1 cellular context compared by ENCODE assay signal in genomic region chr4:1293531-1293941, GRCh38.
TF ChIP-seq lines count a peak whose summit lies in the region.

No MANE protein-coding gene starts in this region.

TF ChIP-seq in GM23338, 12 proteins besides CTCF, POLR2A, EP300 and RAD21 (continued from another document):
- TF ChIP-seq EZH2 (IDR thresholded peaks at IDR 0.05; ENCODE audit: low read depth, unreplicated experiment), result no peak
- TF ChIP-seq NANOG (IDR thresholded peaks at IDR 0.05; ENCODE audit: borderline replicate concordance), result no peak
- TF ChIP-seq, protein P1, sequence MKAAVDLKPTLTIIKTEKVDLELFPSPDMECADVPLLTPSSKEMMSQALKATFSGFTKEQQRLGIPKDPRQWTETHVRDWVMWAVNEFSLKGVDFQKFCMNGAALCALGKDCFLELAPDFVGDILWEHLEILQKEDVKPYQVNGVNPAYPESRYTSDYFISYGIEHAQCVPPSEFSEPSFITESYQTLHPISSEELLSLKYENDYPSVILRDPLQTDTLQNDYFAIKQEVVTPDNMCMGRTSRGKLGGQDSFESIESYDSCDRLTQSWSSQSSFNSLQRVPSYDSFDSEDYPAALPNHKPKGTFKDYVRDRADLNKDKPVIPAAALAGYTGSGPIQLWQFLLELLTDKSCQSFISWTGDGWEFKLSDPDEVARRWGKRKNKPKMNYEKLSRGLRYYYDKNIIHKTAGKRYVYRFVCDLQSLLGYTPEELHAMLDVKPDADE (IDR thresholded peaks at IDR 0.05), result no peak
- no peak for TF ChIP-seq POLR2AphosphoS5 (IDR thresholded peaks at IDR 0.05; ENCODE audit: low read depth)
- no peak for TF ChIP-seq ZNF331 (CRISPR knock-in tag; IDR thresholded peaks at IDR 0.05; ENCODE audit: low read depth)
- no peak for TF ChIP-seq JUNB (IDR thresholded peaks at IDR 0.05; ENCODE audit: unreplicated experiment)
- TF ChIP-seq, protein P2, sequence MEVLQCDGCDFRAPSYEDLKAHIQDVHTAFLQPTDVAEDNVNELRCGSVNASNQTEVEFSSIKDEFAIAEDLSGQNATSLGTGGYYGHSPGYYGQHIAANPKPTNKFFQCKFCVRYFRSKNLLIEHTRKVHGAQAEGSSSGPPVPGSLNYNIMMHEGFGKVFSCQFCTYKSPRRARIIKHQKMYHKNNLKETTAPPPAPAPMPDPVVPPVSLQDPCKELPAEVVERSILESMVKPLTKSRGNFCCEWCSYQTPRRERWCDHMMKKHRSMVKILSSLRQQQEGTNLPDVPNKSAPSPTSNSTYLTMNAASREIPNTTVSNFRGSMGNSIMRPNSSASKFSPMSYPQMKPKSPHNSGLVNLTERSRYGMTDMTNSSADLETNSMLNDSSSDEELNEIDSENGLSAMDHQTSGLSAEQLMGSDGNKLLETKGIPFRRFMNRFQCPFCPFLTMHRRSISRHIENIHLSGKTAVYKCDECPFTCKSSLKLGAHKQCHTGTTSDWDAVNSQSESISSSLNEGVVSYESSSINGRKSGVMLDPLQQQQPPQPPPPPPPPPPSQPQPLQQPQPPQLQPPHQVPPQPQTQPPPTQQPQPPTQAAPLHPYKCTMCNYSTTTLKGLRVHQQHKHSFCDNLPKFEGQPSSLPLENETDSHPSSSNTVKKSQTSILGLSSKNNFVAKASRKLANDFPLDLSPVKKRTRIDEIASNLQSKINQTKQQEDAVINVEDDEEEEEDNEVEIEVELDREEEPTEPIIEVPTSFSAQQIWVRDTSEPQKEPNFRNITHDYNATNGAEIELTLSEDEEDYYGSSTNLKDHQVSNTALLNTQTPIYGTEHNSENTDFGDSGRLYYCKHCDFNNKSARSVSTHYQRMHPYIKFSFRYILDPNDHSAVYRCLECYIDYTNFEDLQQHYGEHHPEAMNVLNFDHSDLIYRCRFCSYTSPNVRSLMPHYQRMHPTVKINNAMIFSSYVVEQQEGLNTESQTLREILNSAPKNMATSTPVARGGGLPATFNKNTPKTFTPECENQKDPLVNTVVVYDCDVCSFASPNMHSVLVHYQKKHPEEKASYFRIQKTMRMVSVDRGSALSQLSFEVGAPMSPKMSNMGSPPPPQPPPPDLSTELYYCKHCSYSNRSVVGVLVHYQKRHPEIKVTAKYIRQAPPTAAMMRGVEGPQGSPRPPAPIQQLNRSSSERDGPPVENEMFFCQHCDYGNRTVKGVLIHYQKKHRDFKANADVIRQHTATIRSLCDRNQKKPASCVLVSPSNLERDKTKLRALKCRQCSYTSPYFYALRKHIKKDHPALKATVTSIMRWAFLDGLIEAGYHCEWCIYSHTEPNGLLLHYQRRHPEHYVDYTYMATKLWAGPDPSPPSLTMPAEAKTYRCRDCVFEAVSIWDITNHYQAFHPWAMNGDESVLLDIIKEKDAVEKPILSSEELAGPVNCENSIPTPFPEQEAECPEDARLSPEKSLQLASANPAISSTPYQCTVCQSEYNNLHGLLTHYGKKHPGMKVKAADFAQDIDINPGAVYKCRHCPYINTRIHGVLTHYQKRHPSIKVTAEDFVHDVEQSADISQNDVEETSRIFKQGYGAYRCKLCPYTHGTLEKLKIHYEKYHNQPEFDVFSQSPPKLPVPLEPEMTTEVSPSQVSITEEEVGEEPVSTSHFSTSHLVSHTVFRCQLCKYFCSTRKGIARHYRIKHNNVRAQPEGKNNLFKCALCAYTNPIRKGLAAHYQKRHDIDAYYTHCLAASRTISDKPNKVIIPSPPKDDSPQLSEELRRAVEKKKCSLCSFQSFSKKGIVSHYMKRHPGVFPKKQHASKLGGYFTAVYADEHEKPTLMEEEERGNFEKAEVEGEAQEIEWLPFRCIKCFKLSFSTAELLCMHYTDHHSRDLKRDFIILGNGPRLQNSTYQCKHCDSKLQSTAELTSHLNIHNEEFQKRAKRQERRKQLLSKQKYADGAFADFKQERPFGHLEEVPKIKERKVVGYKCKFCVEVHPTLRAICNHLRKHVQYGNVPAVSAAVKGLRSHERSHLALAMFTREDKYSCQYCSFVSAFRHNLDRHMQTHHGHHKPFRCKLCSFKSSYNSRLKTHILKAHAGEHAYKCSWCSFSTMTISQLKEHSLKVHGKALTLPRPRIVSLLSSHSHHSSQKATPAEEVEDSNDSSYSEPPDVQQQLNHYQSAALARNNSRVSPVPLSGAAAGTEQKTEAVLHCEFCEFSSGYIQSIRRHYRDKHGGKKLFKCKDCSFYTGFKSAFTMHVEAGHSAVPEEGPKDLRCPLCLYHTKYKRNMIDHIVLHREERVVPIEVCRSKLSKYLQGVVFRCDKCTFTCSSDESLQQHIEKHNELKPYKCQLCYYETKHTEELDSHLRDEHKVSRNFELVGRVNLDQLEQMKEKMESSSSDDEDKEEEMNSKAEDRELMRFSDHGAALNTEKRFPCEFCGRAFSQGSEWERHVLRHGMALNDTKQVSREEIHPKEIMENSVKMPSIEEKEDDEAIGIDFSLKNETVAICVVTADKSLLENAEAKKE (CRISPR knock-in tag; IDR thresholded peaks at IDR 0.05), result no peak
- no peak for TF ChIP-seq CREB1 (CRISPR knock-in tag; IDR thresholded peaks at IDR 0.05; ENCODE audit: low read depth)
- TF ChIP-seq ZNF114 (CRISPR knock-in tag; IDR thresholded peaks at IDR 0.05), result no peak
- TF ChIP-seq REST (IDR thresholded peaks at IDR 0.05; ENCODE audit: unreplicated experiment), result no peak
- no peak for TF ChIP-seq EZH2phosphoT487 (IDR thresholded peaks at IDR 0.05; ENCODE audit: unreplicated experiment)
TF ChIP-seq in GM23338: peak in this region for 0.
